ENCODE assay signal across 26 cellular contexts in genomic region chr9:4065054-4065453, GRCh38.
"Had no signal": no experiment of that assay in that cellular context is flagged by ENCODE, and none has a peak within 500 bp of the region (broad histone marks: within the 10 kb centered on the region; RNA-seq: fewer than 3 reads in every experiment).

No MANE protein-coding gene starts in this region.

- DNase-seq: activated CD4-positive, alpha-beta T cell treated with anti-CD3 and anti-CD28 coated beads for 36 hours; activated CD4-positive, alpha-beta T cell treated with anti-CD3 and anti-CD28 coated beads, Interleukin-2, amount 50 U/mL, for 48 hours; activated CD4-positive, CD25-positive, alpha-beta regulatory T cell; activated CD8-positive, alpha-beta memory T cell treated with anti-CD3 and anti-CD28 coated beads for 24 hours; activated effector memory CD4-positive, alpha-beta T cell treated with Interleukin-2 at 50 U/mL for 16 hours; activated naive CD4-positive, alpha-beta T cell treated with Interleukin-2 at 50 U/mL for 16 hours; anterior cingulate cortex; brain microvascular endothelial cell; cortex of kidney; effector memory CD8-positive, alpha-beta T cell; foreskin fibroblast; heart left ventricle; hypothalamus; naive B cell; spleen; stimulated activated CD4-positive, alpha-beta T cell treated with anti-CD3 and anti-CD28 coated beads, Interleukin-2, amount 100 ng/mL, for 48 hours; stimulated activated naive CD8-positive, alpha-beta T cell treated with anti-CD3 and anti-CD28 coated beads, Interleukin-15, Interleukin-2, amounts not matched to agents 100 U/mL and 50 U/mL, for 24 hours; T-helper 1 cell; testis; transverse colon had no signal

- H3K27me3 ChIP-seq: brain microvascular endothelial cell, heart left ventricle, right atrium auricular region, spleen, testis, transverse colon had no signal

- H3K9me3 ChIP-seq: prostate gland, right atrium auricular region, spleen, testis, transverse colon had no signal

- H3K27me3 Mint-ChIP-seq: activated CD4-positive, alpha-beta T cell treated with anti-CD3 and anti-CD28 coated beads for 36 hours had no signal

- H3K27ac ChIP-seq: brain microvascular endothelial cell, heart left ventricle, prostate gland, right atrium auricular region, spleen, testis, transverse colon had no signal

- H3K4me1 Mint-ChIP-seq: activated CD4-positive, alpha-beta T cell treated with anti-CD3 and anti-CD28 coated beads for 36 hours; naive B cell had no signal

- H3K4me3 ChIP-seq: heart left ventricle, lung, prostate gland, right atrium auricular region, spleen, testis, transverse colon had no signal

- H3K27ac Mint-ChIP-seq: activated CD4-positive, alpha-beta T cell treated with anti-CD3 and anti-CD28 coated beads for 36 hours; activated naive CD8-positive, alpha-beta T cell; effector memory CD8-positive, alpha-beta T cell; naive B cell; T-helper 2 cell treated with Interferon-gamma antibody and Interleukin-4, amounts not matched to agents 5 μg/mL and 100 μg/mL, for 36 hours had no signal

- H3K36me3 Mint-ChIP-seq: naive B cell had no signal

- H3K4me3 Mint-ChIP-seq: activated CD4-positive, alpha-beta T cell treated with anti-CD3 and anti-CD28 coated beads for 36 hours; activated naive CD8-positive, alpha-beta T cell; effector memory CD8-positive, alpha-beta T cell; naive B cell; neural crest cell; T-helper 2 cell treated with Interferon-gamma antibody and Interleukin-4, amounts not matched to agents 5 μg/mL and 100 μg/mL, for 36 hours had no signal

- H3K36me3 ChIP-seq: brain microvascular endothelial cell, heart left ventricle, prostate gland, right atrium auricular region, spleen, transverse colon had no signal

- H3K4me1 ChIP-seq: prostate gland, spleen had no signal
